Comparison of ENCODE assay signal across 8 cellular contexts in the genomic region with DNA sequence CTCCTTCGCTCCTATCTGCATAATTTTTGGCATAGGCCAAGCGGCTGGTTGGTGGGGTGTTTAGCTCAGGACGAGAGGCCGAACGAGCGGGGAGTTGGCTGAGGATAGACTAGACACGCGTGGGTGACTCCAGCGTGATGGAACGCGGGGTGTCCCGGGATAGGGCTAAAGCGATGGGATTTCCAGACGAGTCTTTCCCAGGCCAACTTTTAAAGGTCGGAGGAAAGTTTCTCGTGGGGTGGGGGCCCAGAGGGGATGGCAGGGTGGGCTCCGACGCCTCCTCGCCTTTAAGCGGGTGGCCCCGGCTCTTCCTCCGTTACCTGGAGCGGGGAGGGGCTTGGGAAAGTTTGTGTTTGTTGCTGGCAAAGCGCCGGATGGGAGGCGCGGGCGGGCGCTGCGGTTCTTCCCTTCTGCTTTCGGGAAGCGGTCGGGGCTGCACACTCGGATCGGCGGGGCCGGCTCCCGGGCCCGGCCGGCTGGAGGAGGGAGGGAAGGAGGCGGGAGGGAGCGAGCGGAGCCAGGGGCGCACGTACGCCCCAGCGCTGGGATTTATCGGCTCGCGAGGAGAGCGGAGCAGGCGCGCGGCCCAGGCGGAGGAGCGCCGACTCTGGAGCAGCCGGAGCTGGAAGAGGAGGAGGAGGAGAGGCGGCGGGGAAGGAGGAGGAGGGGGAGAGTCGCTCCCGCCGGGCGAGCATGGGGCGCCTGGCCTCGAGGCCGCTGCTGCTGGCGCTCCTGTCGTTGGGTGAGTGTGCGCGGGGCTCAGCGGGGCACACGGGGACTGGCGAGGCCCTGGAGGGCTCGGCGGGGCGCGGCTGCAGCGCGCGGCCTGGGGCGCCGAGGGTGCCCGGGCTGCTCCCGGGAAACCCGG. TPM values are rescaled to one million over a fixed set of nuclear protein-coding genes. Genes with fewer than 3 reads are reported as not detected.
A peak's percentile ranks its signal among the peaks of the same experiment; 100 is the strongest.
DNase-seq lines count a peak whose midpoint lies in the region; ATAC-seq, FAIRE-seq and TF ChIP-seq lines count a peak whose summit lies in the region.

A gene (plus strand): TSS at position 406 of the 868 bp plus-strand sequence. CDS start 288 bp downstream, at position 694.

- CTCF ChIA-PET in CD4-positive, alpha-beta T cell (lab: Charles Lee) = no interaction called here

- H4K20me1 ChIP-seq in smooth muscle cell (ENCODE audit: low read depth) = peaks cover 29% of the 10 kb centered on the region

- peak within 1 kb of the TSS; percentile 99 for H3K4me2 ChIP-seq in smooth muscle cell

- H3K9me3 ChIP-seq in CD4-positive, alpha-beta T cell (ENCODE audit: control insufficient read depth, low read length) = no peaks in the 10 kb centered on the region
- H3K9me3 ChIP-seq in HUES64 (ENCODE audit: insufficient read depth, low read depth, low read length) (no peaks in the 10 kb centered on the region), kidney (ENCODE audit: control insufficient read depth in 1 of 2, low read length in 2 of 2) (no peaks in the 10 kb centered on the region), smooth muscle cell (replicated peaks; ENCODE audit: low read depth) (no peaks in the 10 kb centered on the region)

- TF ChIP-seq CTCF in CD4-positive, alpha-beta T cell (IDR thresholded peaks at IDR 0.05) = no peak
- TF ChIP-seq CTCF in kidney (IDR thresholded peaks at IDR 0.05; ENCODE audit: borderline replicate concordance, extremely low read depth, insufficient read depth) (no peak), smooth muscle cell (IDR thresholded peaks at IDR 0.05; ENCODE audit: borderline replicate concordance, insufficient read depth, poor library complexity, severe bottlenecking) (no peak)

- H3K4me3 Mint-ChIP-seq in CD4-positive, alpha-beta T cell = peak within 1 kb of the TSS; percentile 89

- H3K27ac Mint-ChIP-seq in CD4-positive, alpha-beta T cell = peak within 1 kb of the TSS; percentile 52

- POLR2A ChIA-PET in CD4-positive, alpha-beta T cell (lab: Charles Lee) = interaction anchor here (0.8 to 1.0 kb wide), 2 partner anchors 10 to 32 kb away, joined by 3 to 4 read pairs; no protein-coding TSS in a partner anchor

- H3K27me3 Mint-ChIP-seq in CD4-positive, alpha-beta T cell = no peaks in the 10 kb centered on the region

- no peaks in the 10 kb centered on the region for H3K9me3 Mint-ChIP-seq in CD4-positive, alpha-beta T cell

- H3K27ac ChIP-seq in CD4-positive, alpha-beta T cell (ENCODE audit: low read depth, low read length) = no peak within 1 kb of the TSS
- peak within 1 kb of the TSS; percentile 44; the same call in 1 of the 2 replicates for H3K27ac ChIP-seq in HUES64 (ENCODE audit: low read depth, low read length)
- peak within 1 kb of the TSS in 1 of 2 donors; percentile 57 for H3K27ac ChIP-seq in kidney (ENCODE audit: low read depth in 2 of 2, low read length in 2 of 2)
- peak within 1 kb of the TSS; percentile 91 for H3K27ac ChIP-seq in smooth muscle cell (ENCODE audit: low read depth)

- peaks cover 1% of the 10 kb centered on the region for H3K4me1 Mint-ChIP-seq in CD4-positive, alpha-beta T cell (ENCODE audit: low read depth)

- intact Hi-C loops in CD4-positive, alpha-beta T cell (cut with DNase I, micrococcal nuclease) = no loop called here
- intact Hi-C loops in kidney (cut with DNase I) = no loop called here

- no peaks in the 10 kb centered on the region for H3K36me3 Mint-ChIP-seq in CD4-positive, alpha-beta T cell (ENCODE audit: low read depth)

- H3K9ac ChIP-seq in HUES64 (ENCODE audit: low read depth, low read length) (peak within 1 kb of the TSS; percentile 80), kidney (ENCODE audit: low read length in 2 of 2) (peak within 1 kb of the TSS; percentile 61 to 75), smooth muscle cell (ENCODE audit: low read depth) (peak within 1 kb of the TSS; percentile 86)

- peak within 1 kb of the TSS; percentile 99 for H2AFZ ChIP-seq in smooth muscle cell (ENCODE audit: low read depth)

- no peaks in the 10 kb centered on the region for H3K27me3 ChIP-seq in CD4-positive, alpha-beta T cell (ENCODE audit: control insufficient read depth, insufficient read depth, low read length)
- H3K27me3 ChIP-seq in HUES64 (ENCODE audit: insufficient read depth, low read length) = peaks cover 5% of the 10 kb centered on the region; the same call in 1 of the 2 replicates
- no peaks in the 10 kb centered on the region for H3K27me3 ChIP-seq in smooth muscle cell (ENCODE audit: low read depth)

- peaks cover 6% of the 10 kb centered on the region for H3F3A ChIP-seq in smooth muscle cell (ENCODE audit: low read depth)

- WGBS in HUES64 = 1% methylated on average over 86 of the region's 86 CpGs
- WGBS in smooth muscle cell (ENCODE audit: low lambda C conversion rate) = 3% methylated on average over 29 of the region's 86 CpGs

- H3K79me2 ChIP-seq in smooth muscle cell (ENCODE audit: low read depth) = peaks cover 35% of the 10 kb centered on the region

- DNase-seq in CD4-positive, alpha-beta T cell = peak in 8 of 10 experiments; percentile 0 to 34 (median 12)
- DNase-seq in T1000 (lab: John Stamatoyannopoulos, UW) = peak; percentile 71
- peak; percentile 12 for DNase-seq in cerebellum (ENCODE audit: low spot score)
- peak; percentile 86 for DNase-seq in kidney
- peak; percentile 76 for DNase-seq in smooth muscle cell (lab: John Stamatoyannopoulos, UW; ENCODE audit: unreplicated experiment)
- DNase-seq in SW 1271 (lab: John Stamatoyannopoulos, UW) = no peak

- no peak for FAIRE-seq in kidney (lab: Jason Lieb, UNC)

- ATAC-seq in CD4-positive, alpha-beta T cell (ENCODE audit: poor library complexity) = peak; percentile 58
- ATAC-seq in GM21381 (IDR thresholded peaks at IDR 0.05; ENCODE audit: unreplicated experiment) = no peak

- no peaks in the 10 kb centered on the region for H3K36me3 ChIP-seq in HUES64 (ENCODE audit: insufficient read depth, low read length)
- no peaks in the 10 kb centered on the region for H3K36me3 ChIP-seq in kidney (ENCODE audit: control insufficient read depth in 1 of 2, insufficient read depth in 2 of 2, low read length in 2 of 2)
- no peaks in the 10 kb centered on the region for H3K36me3 ChIP-seq in smooth muscle cell (ENCODE audit: low read depth)

- H3K4me1 ChIP-seq in HUES64 (ENCODE audit: insufficient read depth, low read length) = peaks cover 15% of the 10 kb centered on the region
- H3K4me1 ChIP-seq in kidney (ENCODE audit: control insufficient read depth in 1 of 2, insufficient read depth in 1 of 2, low read depth in 1 of 2, low read length in 2 of 2) = peaks cover 5% of the 10 kb centered on the region in 2 donors
- peaks cover 19% of the 10 kb centered on the region for H3K4me1 ChIP-seq in smooth muscle cell (ENCODE audit: low read depth)

- peak within 1 kb of the TSS; percentile 90 for H3K4me3 ChIP-seq in HUES64 (ENCODE audit: low read length)
- H3K4me3 ChIP-seq in kidney (ENCODE audit: low read length in 2 of 2) = peak within 1 kb of the TSS; percentile 64 to 67
- H3K4me3 ChIP-seq in smooth muscle cell = peak within 1 kb of the TSS; percentile 91

RNA-seq across cellular contexts. Expression of the gene that starts here (rescaled TPM):
- total RNA-seq in CD4-positive, alpha-beta T cell = under 1 TPM; 0.38 to 0.45 TPM
- 19.0 TPM for polyA plus RNA-seq in HUES64 (2013, experiment 1 of 2)
- 26.6 TPM for polyA plus RNA-seq in HUES64 (2013, experiment 2 of 2)
- total RNA-seq in cerebellum = 40.5 TPM
- 44.8 TPM for total RNA-seq in kidney
- polyA plus RNA-seq in kidney (ENCODE audit: insufficient read depth, low read depth, low replicate concordance) = 16.4 TPM
- 97.9 and 152 TPM in 2 replicates for total RNA-seq in smooth muscle cell
- polyA plus RNA-seq in smooth muscle cell = 62.6 and 64.2 TPM in 2 replicates

Comparison
In these comparisons a context has a peak if more than half of its experiments do, and no peak if none do; other contexts are left out.
1. RNA of the gene that starts here (total RNA-seq): 97.9 to 152 TPM in smooth muscle cell, 44.8 TPM in kidney (single experiment) and 40.5 TPM in cerebellum (single experiment); 0.38 to 0.45 TPM in CD4-positive, alpha-beta T cell; every median in the first group is over 10 times any median in the second.
2. Peak in DNase-seq and ATAC-seq in CD4-positive, alpha-beta T cell; RNA of the gene not detected or under 1 TPM.
3. DNase-seq: peak in T1000 (single experiment), cerebellum (single experiment), kidney (single experiment) and smooth muscle cell (single experiment); none in SW 1271 (0 of 2).
4. Peak in every context shown above with its lines, with median percentiles within 50 percentile points of each other: H3K4me3 ChIP-seq and H3K9ac ChIP-seq.